In genomic region chr14:100894416-100894815, GRCh38 we compare ENCODE assay signal across 21 cellular contexts. TPM values are rescaled to one million over a fixed set of nuclear protein-coding genes. Genes with fewer than 3 reads are reported as not detected.
DNase-seq lines count a peak whose midpoint lies in the region; ATAC-seq and TF ChIP-seq lines count a peak whose summit lies in the region.
"Had no signal": no experiment of that assay in that cellular context is flagged by ENCODE, and none has a peak within 500 bp of the region (broad histone marks: within the 10 kb centered on the region; RNA-seq: fewer than 3 reads in every experiment).

No MANE protein-coding gene starts in this region.

- H3K4me3 ChIP-seq in DND-41 (ENCODE audit: low read depth in 1 of 2, low read length in 2 of 2): no peak overlapping the region
- H3K4me3 ChIP-seq in coronary artery: no peak overlapping the region
- H3K4me3 ChIP-seq: HAP-1 had no signal

- no peaks in the 10 kb centered on the region for H3K79me2 ChIP-seq in DND-41 (ENCODE audit: insufficient read depth, low read length)

- no peak overlapping the region for H3K27ac ChIP-seq in DND-41 (ENCODE audit: low read length)
- no peak overlapping the region for H3K27ac ChIP-seq in coronary artery
- H3K27ac ChIP-seq: C4-2B, HL-60 had no signal

- ATAC-seq in DND-41 (ENCODE audit: insufficient read depth, low read depth) (no peak), GM18498 (IDR thresholded peaks at IDR 0.05; ENCODE audit: unreplicated experiment) (no peak)

- H3K27me3 Mint-ChIP-seq in osteocyte (ENCODE audit: unreplicated experiment): peaks cover 35% of the 10 kb centered on the region

- peaks cover 3% of the 10 kb centered on the region for H3K4me1 Mint-ChIP-seq in osteocyte (ENCODE audit: unreplicated experiment)

- H4K20me1 ChIP-seq in DND-41 (ENCODE audit: insufficient read depth, low read length): no peaks in the 10 kb centered on the region

- H2AFZ ChIP-seq in DND-41 (ENCODE audit: low read depth, low read length): no peak overlapping the region

- H3K9me3 ChIP-seq in DND-41 (ENCODE audit: insufficient read depth, low read length, severe bottlenecking): no peaks in the 10 kb centered on the region
- H3K9me3 ChIP-seq: HAP-1 had no signal

- H3K4me1 ChIP-seq in DND-41 (ENCODE audit: insufficient read depth, low read length): no peaks in the 10 kb centered on the region

- H3K9me3 Mint-ChIP-seq in osteocyte (ENCODE audit: unreplicated experiment): no peaks in the 10 kb centered on the region

- TF ChIP-seq CTCF in DND-41 (IDR thresholded peaks at IDR 0.05; ENCODE audit: borderline replicate concordance, extremely low read depth, low read length, poor library complexity, severe bottlenecking): no peak
- TF ChIP-seq CTCF in coronary artery (IDR thresholded peaks at IDR 0.05): no peak
- no peak for TF ChIP-seq CTCF in osteocyte (IDR thresholded peaks at IDR 0.05)

- peaks cover 28% of the 10 kb centered on the region for H3K27me3 ChIP-seq in DND-41 (ENCODE audit: insufficient read depth, low read length, poor library complexity)

- H3K4me2 ChIP-seq in DND-41 (ENCODE audit: insufficient read depth, low read length): no peak overlapping the region

- DNase-seq in 8988T (peak; percentile 8), DND-41 (peak; percentile 3), coronary artery (ENCODE audit: low spot score) (peak; percentile 22), osteocyte (ENCODE audit: extremely low spot score, unreplicated experiment) (peak; percentile 64), DMS 273 (lab: John Stamatoyannopoulos, UW; ENCODE audit: unreplicated experiment) (no peak), EL (no peak), foreskin melanocyte (no peak)
- DNase-seq: ACHN; DMS79 treated with DMSO at 0.1 percent for 48 hours; Karpas-422; NCI-H1436 treated with DMSO at 0.1 percent for 48 hours; NCI-H2029; NCI-H2171 treated with DMSO at 0.1 percent for 48 hours; NK-92 treated with Interleukin-12 subunit alpha and Interleukin-12 subunit beta, amount 100 ng/mL, for 24 hours; Right ventricle myocardium superior had no signal

- H3K27ac Mint-ChIP-seq in osteocyte (ENCODE audit: unreplicated experiment): no peak overlapping the region

- no peaks in the 10 kb centered on the region for H3K36me3 ChIP-seq in DND-41 (ENCODE audit: insufficient read depth, low read length)
- H3K36me3 ChIP-seq: HAP-1 had no signal

- H3K4me3 Mint-ChIP-seq in osteocyte (ENCODE audit: unreplicated experiment): no peak overlapping the region

- no peak overlapping the region for H3K9ac ChIP-seq in DND-41 (ENCODE audit: low read depth, low read length)

- H3K36me3 Mint-ChIP-seq in osteocyte (ENCODE audit: unreplicated experiment): no peaks in the 10 kb centered on the region

RNA-seq across cellular contexts. Expression of gene RTL1, which starts 9.1 kb away (rescaled TPM):
- not detected in 2 replicates for total RNA-seq in osteocyte
- total RNA-seq: MCF 10A, NCI-H460, Right ventricle myocardium superior had no signal

Comparison
In these comparisons a context has a peak if more than half of its experiments do, and no peak if none do; other contexts are left out.
1. DNase-seq: peak in 8988T (single experiment), DND-41 (single experiment), coronary artery (single experiment) and osteocyte (single experiment); none in DMS 273 (single experiment), EL (single experiment) and foreskin melanocyte (single experiment).